Comparison of ENCODE assay signal across 9 cellular contexts in genomic region chr11:15969281-15969680, GRCh38.
DNase-seq lines count a peak whose midpoint lies in the region; ATAC-seq and TF ChIP-seq lines count a peak whose summit lies in the region.
"Had no signal": no experiment of that assay in that cellular context is flagged by ENCODE, and none has a peak within 500 bp of the region (broad histone marks: within the 10 kb centered on the region; RNA-seq: fewer than 3 reads in every experiment).

No MANE protein-coding gene starts in this region.

- no peak overlapping the region for H3K14ac ChIP-seq in trophoblast cell (ENCODE audit: low read length)

- H3K27ac Mint-ChIP-seq in activated T-helper 1 cell treated with anti-CD3 and anti-CD28 coated beads, Interleukin-12 subunit alpha, Interleukin-12 subunit beta, Interleukin-2, Interleukin-4 antibody, amounts not matched to agents 30 ng/mL and 10 ng/mL and 1 ng/mL, durations not matched to agents 14 hours and 24 hours and 36 hours = no peak overlapping the region
- H3K27ac Mint-ChIP-seq: activated naive CD8-positive, alpha-beta T cell had no signal

- WGBS in trophoblast cell (ENCODE audit: extremely low coverage, insufficient coverage, insufficient read length) = no CpG with 5 or more reads among the region's 4 CpGs

- H2AFZ ChIP-seq in trophoblast cell (ENCODE audit: insufficient read depth, low read length, poor library complexity) = no peak overlapping the region

- TF ChIP-seq CTCF in RWPE2 (IDR thresholded peaks at IDR 0.05; ENCODE audit: poor library complexity, severe bottlenecking) = no peak

- H3K9me3 Mint-ChIP-seq in activated T-helper 1 cell treated with anti-CD3 and anti-CD28 coated beads, Interleukin-12 subunit alpha, Interleukin-12 subunit beta, Interleukin-2, Interleukin-4 antibody, amounts not matched to agents 30 ng/mL and 10 ng/mL and 1 ng/mL, durations not matched to agents 14 hours and 24 hours and 36 hours = no peaks in the 10 kb centered on the region

- no peak overlapping the region for H4K12ac ChIP-seq in trophoblast cell (ENCODE audit: low read depth, low read length)

- no peaks in the 10 kb centered on the region for H3K27me3 Mint-ChIP-seq in activated T-helper 1 cell treated with anti-CD3 and anti-CD28 coated beads, Interleukin-12 subunit alpha, Interleukin-12 subunit beta, Interleukin-2, Interleukin-4 antibody, amounts not matched to agents 30 ng/mL and 10 ng/mL and 1 ng/mL, durations not matched to agents 14 hours and 24 hours and 36 hours (ENCODE audit: insufficient read depth)
- H3K27me3 Mint-ChIP-seq: activated naive CD8-positive, alpha-beta T cell had no signal

- H3K4me1 Mint-ChIP-seq in activated T-helper 1 cell treated with anti-CD3 and anti-CD28 coated beads, Interleukin-12 subunit alpha, Interleukin-12 subunit beta, Interleukin-2, Interleukin-4 antibody, amounts not matched to agents 30 ng/mL and 10 ng/mL and 1 ng/mL, durations not matched to agents 14 hours and 24 hours and 36 hours (ENCODE audit: low read depth) = no peaks in the 10 kb centered on the region

- H3K27me3 ChIP-seq in RWPE2 (ENCODE audit: insufficient read depth, poor library complexity, severe bottlenecking) (no peaks in the 10 kb centered on the region), trophoblast cell (ENCODE audit: insufficient read depth, low read length) (no peaks in the 10 kb centered on the region)

- no peak overlapping the region for H4K91ac ChIP-seq in trophoblast cell (ENCODE audit: low read depth, low read length)

- no peak overlapping the region for H3K4ac ChIP-seq in trophoblast cell (ENCODE audit: low read depth, low read length)

- no peak overlapping the region for H3K18ac ChIP-seq in trophoblast cell (ENCODE audit: low read length)

- H3K9me3 ChIP-seq in RWPE2 (ENCODE audit: severe bottlenecking) = no peaks in the 10 kb centered on the region
- H3K9me3 ChIP-seq in trophoblast cell (ENCODE audit: insufficient read depth, low read depth, low read length) = peaks cover 2% of the 10 kb centered on the region

- H3K23ac ChIP-seq in trophoblast cell (ENCODE audit: low read length) = no peak overlapping the region

- H2BK12ac ChIP-seq in trophoblast cell (ENCODE audit: low read length) = no peak overlapping the region

- DNase-seq in NCI-H82 (lab: John Stamatoyannopoulos, UW) = peak; percentile 4
- DNase-seq in NCI-H82 treated with DMSO at 0.1 percent for 48 hours (lab: John Stamatoyannopoulos, UW; ENCODE audit: unreplicated experiment) = no peak
- no peak for DNase-seq in RWPE2 (ENCODE audit: low spot score)
- DNase-seq in fibroblast of the conjunctiva (ENCODE audit: low read depth) = peak; percentile 77
- peak; percentile 24 to 58 for DNase-seq in trophoblast cell
- no peak for DNase-seq in GOT3 (lab: John Stamatoyannopoulos, UW)
- DNase-seq in activated T-helper 1 cell treated with anti-CD3 and anti-CD28 coated beads, Interleukin-12 subunit alpha, Interleukin-12 subunit beta, Interleukin-2, Interleukin-4 antibody, amounts not matched to agents 30 ng/mL and 10 ng/mL and 1 ng/mL, durations not matched to agents 14 hours and 24 hours and 36 hours (ENCODE audit: low spot score) = no peak

- no peak overlapping the region for H3K4me3 Mint-ChIP-seq in activated T-helper 1 cell treated with anti-CD3 and anti-CD28 coated beads, Interleukin-12 subunit alpha, Interleukin-12 subunit beta, Interleukin-2, Interleukin-4 antibody, amounts not matched to agents 30 ng/mL and 10 ng/mL and 1 ng/mL, durations not matched to agents 14 hours and 24 hours and 36 hours
- H3K4me3 Mint-ChIP-seq: activated naive CD8-positive, alpha-beta T cell had no signal

- no peaks in the 10 kb centered on the region for H3K79me2 ChIP-seq in trophoblast cell (ENCODE audit: control insufficient read depth, insufficient read depth, low read length, poor library complexity)

- H2AK5ac ChIP-seq in trophoblast cell (ENCODE audit: low read length) = no peak overlapping the region

- intact Hi-C loops in activated T-helper 1 cell treated with anti-CD3 and anti-CD28 coated beads, Interleukin-12 subunit alpha, Interleukin-12 subunit beta, Interleukin-2, Interleukin-4 antibody, amounts not matched to agents 30 ng/mL and 10 ng/mL and 1 ng/mL, durations not matched to agents 14 hours and 24 hours and 36 hours (cut with micrococcal nuclease) = no loop called here

- no peaks in the 10 kb centered on the region for H3K36me3 Mint-ChIP-seq in activated T-helper 1 cell treated with anti-CD3 and anti-CD28 coated beads, Interleukin-12 subunit alpha, Interleukin-12 subunit beta, Interleukin-2, Interleukin-4 antibody, amounts not matched to agents 30 ng/mL and 10 ng/mL and 1 ng/mL, durations not matched to agents 14 hours and 24 hours and 36 hours (ENCODE audit: low read depth)
- H3K36me3 Mint-ChIP-seq: activated naive CD8-positive, alpha-beta T cell had no signal

- H3K4me1 ChIP-seq in RWPE2 (ENCODE audit: insufficient read depth, poor library complexity, severe bottlenecking) = peaks cover 44% of the 10 kb centered on the region
- H3K4me1 ChIP-seq in trophoblast cell (ENCODE audit: control insufficient read depth in 1 of 2, insufficient read depth in 2 of 2, low read length in 2 of 2) = peaks cover 0 to 6% of the 10 kb centered on the region in 2 experiments

- ATAC-seq in HG03039 (IDR thresholded peaks at IDR 0.05; ENCODE audit: unreplicated experiment) = peak; percentile 69
- peak; percentile 89 for ATAC-seq in RWPE2 (ENCODE audit: low read depth)

- H3K4me2 ChIP-seq in trophoblast cell (ENCODE audit: low read length) = no peak overlapping the region

- no peak overlapping the region for H2BK120ac ChIP-seq in trophoblast cell (ENCODE audit: insufficient read depth, low read length, poor library complexity)

- H3K79me1 ChIP-seq in trophoblast cell (ENCODE audit: low read length) = no peaks in the 10 kb centered on the region

- no peak overlapping the region for H4K8ac ChIP-seq in trophoblast cell (ENCODE audit: low read depth, low read length)

- H3K4me3 ChIP-seq in RWPE2 (ENCODE audit: severe bottlenecking) (no peak overlapping the region), trophoblast cell (ENCODE audit: low read depth, low read length) (no peak overlapping the region)

- H3K36me3 ChIP-seq in RWPE2 (ENCODE audit: low read depth) (no peaks in the 10 kb centered on the region), trophoblast cell (ENCODE audit: control insufficient read depth in 1 of 2, insufficient read depth in 2 of 2, low read length in 2 of 2) (no peaks in the 10 kb centered on the region)

- H2BK5ac ChIP-seq in trophoblast cell (ENCODE audit: low read depth, low read length, poor library complexity) = no peak overlapping the region

- H3K27ac ChIP-seq in RWPE2 (ENCODE audit: poor library complexity, severe bottlenecking) (peak overlapping the region; percentile 90), trophoblast cell (ENCODE audit: low read depth, low read length) (no peak overlapping the region)

- no peak overlapping the region for H3K9ac ChIP-seq in trophoblast cell (ENCODE audit: low read length)

Comparison
In these comparisons a context has a peak if more than half of its experiments do, and no peak if none do; other contexts are left out.
1. DNase-seq: peak in NCI-H82 (single experiment), fibroblast of the conjunctiva (single experiment) and trophoblast cell (2 of 2); none in NCI-H82 treated with DMSO at 0.1 percent for 48 hours (single experiment), RWPE2 (single experiment), GOT3 (single experiment) and activated T-helper 1 cell treated with anti-CD3 and anti-CD28 coated beads, Interleukin-12 subunit alpha, Interleukin-12 subunit beta, Interleukin-2, Interleukin-4 antibody, amounts not matched to agents 30 ng/mL and 10 ng/mL and 1 ng/mL, durations not matched to agents 14 hours and 24 hours and 36 hours (single experiment).